Comparison of ENCODE assay signal across 15 cellular contexts in genomic region chr13:47955836-47956235, GRCh38. TPM values are rescaled to one million over a fixed set of nuclear protein-coding genes. Genes with fewer than 3 reads are reported as not detected.
DNase-seq lines count a peak whose midpoint lies in the region; ATAC-seq lines count a peak whose summit lies in the region.
"Had no signal": no experiment of that assay in that cellular context is flagged by ENCODE, and none has a peak within 500 bp of the region (broad histone marks: within the 10 kb centered on the region; RNA-seq: fewer than 3 reads in every experiment).

No MANE protein-coding gene starts in this region.

- peaks cover 99% of the 10 kb centered on the region for H3K36me3 Mint-ChIP-seq in activated T-helper 17 cell treated with anti-CD3 and anti-CD28 coated beads, Interleukin-2, amount 50 U/mL, for 72 hours (ENCODE audit: low read depth)

- peaks cover 21% of the 10 kb centered on the region for H3K9me3 Mint-ChIP-seq in activated T-helper 17 cell treated with anti-CD3 and anti-CD28 coated beads, Interleukin-2, amount 50 U/mL, for 72 hours

- DNase-seq in activated CD4-positive, alpha-beta T cell treated with anti-CD3 and anti-CD28 coated beads, Interleukin-2, amount 50 U/mL, for 4 hours: no peak
- DNase-seq in DMS79 (lab: John Stamatoyannopoulos, UW) (no peak), superior temporal gyrus (ENCODE audit: extremely low spot score) (no peak)
- DNase-seq: AML-193, DMS53, H7, NCI-H1105, NCI-H1694 treated with DMSO at 0.1 percent for 48 hours, NCI-H446, NCI-H774 had no signal

- H3K27me3 Mint-ChIP-seq in activated T-helper 17 cell treated with anti-CD3 and anti-CD28 coated beads, Interleukin-2, amount 50 U/mL, for 72 hours: no peaks in the 10 kb centered on the region

- no peak overlapping the region for H3K4me3 Mint-ChIP-seq in activated T-helper 17 cell treated with anti-CD3 and anti-CD28 coated beads, Interleukin-2, amount 50 U/mL, for 72 hours

- H3K27ac Mint-ChIP-seq in activated T-helper 17 cell treated with anti-CD3 and anti-CD28 coated beads, Interleukin-2, amount 50 U/mL, for 72 hours: peak overlapping the region; percentile 44

- H3K4me1 Mint-ChIP-seq in activated T-helper 17 cell treated with anti-CD3 and anti-CD28 coated beads, Interleukin-2, amount 50 U/mL, for 72 hours: no peaks in the 10 kb centered on the region

- peak; percentile 68 for ATAC-seq in GM18499 (IDR thresholded peaks at IDR 0.05; ENCODE audit: insufficient read depth, unreplicated experiment)
- peak; percentile 82 for ATAC-seq in GM21360 (IDR thresholded peaks at IDR 0.05; ENCODE audit: unreplicated experiment)
- ATAC-seq in HG02973 (IDR thresholded peaks at IDR 0.05; ENCODE audit: unreplicated experiment): peak; percentile 56
- ATAC-seq in activated T-helper 17 cell treated with anti-CD3 and anti-CD28 coated beads, Interleukin-2, amount 50 U/mL, for 72 hours (replicated peaks): peak; percentile 49
- ATAC-seq: A549 had no signal

RNA-seq across cellular contexts. Expression of gene SUCLA2, which starts 45.2 kb away (rescaled TPM):
- total RNA-seq in activated T-helper 17 cell treated with anti-CD3 and anti-CD28 coated beads, Interleukin-2, amount 50 U/mL, for 72 hours: 10 to 100 TPM; 30.5 to 43.8 TPM
